19 cellular contexts compared by ENCODE assay signal in the genomic region with DNA sequence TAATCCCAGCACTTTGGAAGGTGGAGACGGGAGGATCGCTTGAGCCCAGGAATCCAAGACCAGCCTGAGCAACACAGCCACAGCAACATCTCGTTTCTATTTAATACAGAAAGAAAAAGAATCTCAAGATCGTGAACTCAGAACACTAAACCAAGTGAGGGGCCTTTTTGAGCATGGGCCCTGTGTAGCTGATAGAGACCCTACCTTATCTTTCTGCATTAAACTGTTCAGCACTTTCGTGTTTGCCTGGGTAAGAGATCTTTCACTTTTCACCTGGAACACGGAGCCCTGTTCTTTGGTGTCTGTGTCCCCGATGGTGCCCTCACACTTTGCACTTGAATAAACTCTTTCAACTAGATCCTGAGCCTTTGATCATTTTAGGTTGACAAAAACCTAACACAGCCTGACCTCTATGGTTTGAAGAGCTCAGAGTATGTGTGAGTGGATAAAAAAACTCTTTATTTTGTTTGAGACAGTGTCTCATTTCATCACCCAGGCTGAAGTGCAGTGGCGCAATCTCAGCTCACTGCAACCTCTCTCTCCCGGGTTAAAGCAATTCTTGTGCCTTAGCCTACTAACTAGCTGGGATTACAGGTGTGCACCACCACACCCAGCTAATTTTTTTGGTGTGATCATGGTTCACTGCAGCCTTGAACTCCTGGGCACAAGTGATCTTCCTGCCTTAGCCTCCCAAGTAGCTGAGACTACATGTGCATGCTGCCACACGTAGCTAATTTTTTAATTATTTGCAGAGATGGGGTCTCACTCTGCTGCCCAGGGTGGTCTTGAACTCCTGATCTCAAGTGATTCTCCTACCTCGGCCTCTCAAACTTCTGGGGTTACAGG.
DNase-seq lines count a peak whose midpoint lies in the region; ATAC-seq, FAIRE-seq and TF ChIP-seq lines count a peak whose summit lies in the region.
"Had no signal": no experiment of that assay in that cellular context is flagged by ENCODE, and none has a peak within 500 bp of the region (broad histone marks: within the 10 kb centered on the region; RNA-seq: fewer than 3 reads in every experiment).

No MANE protein-coding gene starts in this region.

- no peak for ATAC-seq in activated naive CD8-positive, alpha-beta T cell treated with anti-CD3 and anti-CD28 coated beads, Interleukin-2, amount 50 U/mL, for 24 hours
- ATAC-seq in HepG2 (peak; percentile 95), mucosa of descending colon (no peak), GM21526 (IDR thresholded peaks at IDR 0.05; ENCODE audit: low FRiP score, unreplicated experiment) (no peak)
- ATAC-seq: A549 had no signal

- no peak overlapping the region for H3K4me3 Mint-ChIP-seq in activated naive CD8-positive, alpha-beta T cell treated with anti-CD3 and anti-CD28 coated beads for 36 hours
- no peak overlapping the region for H3K4me3 Mint-ChIP-seq in activated naive CD8-positive, alpha-beta T cell treated with anti-CD3 and anti-CD28 coated beads, Interleukin-2, amount 50 U/mL, for 24 hours

- TF ChIP-seq EP300 in HepG2 (IDR thresholded peaks at IDR 0.05; ENCODE audit: low read depth in 2 of 2, low read length in 2 of 2): peak; percentile 59 to 98; a peak in 3 of 4 replicates
- TF ChIP-seq EP300 in HepG2 (CRISPR knock-in tag; IDR thresholded peaks at IDR 0.05; ENCODE audit: borderline replicate concordance): peak; percentile 96

- peak; percentile 59 for TF ChIP-seq RAD21 in HepG2 (CRISPR knock-in tag; IDR thresholded peaks at IDR 0.05)

- H3K9ac ChIP-seq in HepG2 (ENCODE audit: insufficient read depth, low read depth, low read length): peak overlapping the region; percentile 67

- H3K27me3 ChIP-seq in HepG2 (ENCODE audit: control insufficient read depth in 1 of 2, insufficient read depth in 2 of 2, low read length in 2 of 2) (no peaks in the 10 kb centered on the region), thyroid gland (no peaks in the 10 kb centered on the region)
- H3K27me3 ChIP-seq: SJSA1 had no signal

- H2AFZ ChIP-seq in OCI-LY7 (ENCODE audit: low read length) (0 out of 2 replicates have a peak overlapping the region, but pooled peaks have one; percentile 10), HepG2 (ENCODE audit: low read length) (peak overlapping the region; percentile 3)

- no peaks in the 10 kb centered on the region for H3K36me3 Mint-ChIP-seq in activated naive CD8-positive, alpha-beta T cell treated with anti-CD3 and anti-CD28 coated beads for 36 hours
- H3K36me3 Mint-ChIP-seq in activated naive CD8-positive, alpha-beta T cell treated with anti-CD3 and anti-CD28 coated beads, Interleukin-2, amount 50 U/mL, for 24 hours (ENCODE audit: low read depth): no peaks in the 10 kb centered on the region

- H3K9me3 Mint-ChIP-seq in activated naive CD8-positive, alpha-beta T cell treated with anti-CD3 and anti-CD28 coated beads for 36 hours: peaks cover 2% of the 10 kb centered on the region
- peaks cover 5% of the 10 kb centered on the region for H3K9me3 Mint-ChIP-seq in activated naive CD8-positive, alpha-beta T cell treated with anti-CD3 and anti-CD28 coated beads, Interleukin-2, amount 50 U/mL, for 24 hours

- H3K27ac Mint-ChIP-seq in activated naive CD8-positive, alpha-beta T cell treated with anti-CD3 and anti-CD28 coated beads for 36 hours: peak overlapping the region; percentile 38
- no peak overlapping the region for H3K27ac Mint-ChIP-seq in activated naive CD8-positive, alpha-beta T cell treated with anti-CD3 and anti-CD28 coated beads, Interleukin-2, amount 50 U/mL, for 24 hours

- intact Hi-C loops in OCI-LY7 (cut with micrococcal nuclease; ENCODE audit: unreplicated experiment) (no loop called here), HepG2 (cut with micrococcal nuclease; ENCODE audit: unreplicated experiment) (no loop called here), thyroid gland (cut with DNase I) (no loop called here), mucosa of descending colon (cut with DNase I, micrococcal nuclease) (no loop called here)

- TF ChIP-seq CTCF in OCI-LY7 (conservative IDR thresholded peaks at IDR 0.05; ENCODE audit: low read length): no peak
- peak; percentile 28 for TF ChIP-seq CTCF in HepG2 (CRISPR knock-in tag; IDR thresholded peaks at IDR 0.05)
- no peak for TF ChIP-seq CTCF in thyroid gland (IDR thresholded peaks at IDR 0.05)
- TF ChIP-seq CTCF in mucosa of descending colon (IDR thresholded peaks at IDR 0.05): no peak

- H3K79me2 ChIP-seq in OCI-LY7 (ENCODE audit: insufficient read depth, low read depth, low read length): no peaks in the 10 kb centered on the region
- no peaks in the 10 kb centered on the region for H3K79me2 ChIP-seq in HepG2 (ENCODE audit: insufficient read depth, low read length)

- in situ Hi-C loops in HepG2 (cut with HindIII; ENCODE audit: extremely low pct_ligation_motif_present, low pct_unique_long_range_greater_than_20kb): no loop called here

- CTCF ChIA-PET in OCI-LY7 (lab: Charles Lee; ENCODE audit: unreplicated experiment): no interaction called here
- CTCF ChIA-PET in HepG2 (lab: Yijun Ruan, JAX; ENCODE audit: low intra/inter-chr PET ratio, low total read pairs): interaction anchor here (1.4 kb wide), 1 partner anchor 9 kb away, joined by 5 read pairs; no protein-coding TSS in a partner anchor

- no peak for DNase-seq in activated naive CD8-positive, alpha-beta T cell treated with anti-CD3 and anti-CD28 coated beads for 36 hours
- DNase-seq in activated naive CD8-positive, alpha-beta T cell treated with anti-CD3 and anti-CD28 coated beads, Interleukin-2, amount 50 U/mL, for 24 hours: no peak
- DNase-seq in OCI-LY7 (ENCODE audit: low spot score): no peak
- DNase-seq in HepG2 (ENCODE audit: low spot score): peak; percentile 99
- DNase-seq in thyroid gland: peak; percentile 66
- no peak for DNase-seq in mucosa of descending colon
- DNase-seq in OCI-M1 (lab: John Stamatoyannopoulos, UW): no peak
- DNase-seq: Calu3, KBM-7, NCI-H1048, NCI-H446 treated with DMSO at 0.1 percent for 48 hours, NCI-H774, RPMI8226 had no signal

- BruUV-seq in OCI-LY7 (replicated peaks; lab: Mats Ljungman, UMichigan) (no TSS peak), HepG2 (replicated peaks; lab: Mats Ljungman, UMichigan) (no TSS peak)

- H3K4me1 ChIP-seq in OCI-LY7 (ENCODE audit: insufficient read depth, low read length, poor library complexity, severe bottlenecking): no peaks in the 10 kb centered on the region
- H3K4me1 ChIP-seq in HepG2 (ENCODE audit: insufficient read depth, low read length): peaks cover 85% of the 10 kb centered on the region
- peaks cover 0 to 35% of the 10 kb centered on the region in 2 donors for H3K4me1 ChIP-seq in thyroid gland
- no peaks in the 10 kb centered on the region for H3K4me1 ChIP-seq in mucosa of descending colon (ENCODE audit: low read depth)
- H3K4me1 ChIP-seq: A549, SJSA1 had no signal

- H3K27me3 Mint-ChIP-seq in activated naive CD8-positive, alpha-beta T cell treated with anti-CD3 and anti-CD28 coated beads for 36 hours: no peaks in the 10 kb centered on the region
- no peaks in the 10 kb centered on the region for H3K27me3 Mint-ChIP-seq in activated naive CD8-positive, alpha-beta T cell treated with anti-CD3 and anti-CD28 coated beads, Interleukin-2, amount 50 U/mL, for 24 hours

- POLR2A ChIA-PET in OCI-LY7 (lab: Charles Lee) (no interaction called here), HepG2 (lab: Yijun Ruan, JAX) (interaction anchor here (0.7 to 3.4 kb wide), 13 partner anchors 9 to 351 kb away, joined by 3 to 28 read pairs (median 3); a partner anchor contains a TSS)

- no peaks in the 10 kb centered on the region for H3K36me3 ChIP-seq in OCI-LY7 (ENCODE audit: insufficient read depth, low read length)
- H3K36me3 ChIP-seq in HepG2 (replicated peaks in 1 of 2; ENCODE audit: control insufficient read depth in 1 of 2, insufficient read depth in 2 of 2, low read length in 2 of 2): no peaks in the 10 kb centered on the region
- H3K36me3 ChIP-seq in thyroid gland: no peaks in the 10 kb centered on the region
- H3K36me3 ChIP-seq in mucosa of descending colon (ENCODE audit: low read depth): no peaks in the 10 kb centered on the region
- H3K36me3 ChIP-seq: SJSA1 had no signal

- H3K9me2 ChIP-seq in OCI-LY7 (ENCODE audit: insufficient read depth, low read length): no peaks in the 10 kb centered on the region

- H4K20me1 ChIP-seq in OCI-LY7 (ENCODE audit: insufficient read depth, low read length) (no peaks in the 10 kb centered on the region), HepG2 (ENCODE audit: insufficient read depth, low read length) (no peaks in the 10 kb centered on the region)

- TF ChIP-seq POLR2A in HepG2 (IDR thresholded peaks at IDR 0.05; ENCODE audit: insufficient read depth in 1 of 2, low read depth in 2 of 2, low read length in 2 of 2): 0 out of 4 replicates have a peak, but pooled peaks of 1 of the 2 experiments have one; percentile 17
- no peak for TF ChIP-seq POLR2A in thyroid gland (IDR thresholded peaks at IDR 0.05)

- H3K4me2 ChIP-seq in OCI-LY7 (ENCODE audit: low read length) (no peak overlapping the region), HepG2 (ENCODE audit: low read depth, low read length) (peak overlapping the region; percentile 74)
- H3K4me2 ChIP-seq: A549 had no signal

- WGBS in HepG2 (ENCODE audit: low lambda C conversion rate): 7% methylated on average over 11 of the region's 11 CpGs
- WGBS in thyroid gland, 2 donors: 60 to 62% methylated on average over 11 of the region's 11 CpGs

- peak; percentile 99 for FAIRE-seq in HepG2 (lab: Jason Lieb, UNC)
- FAIRE-seq: A549, GM12892, H54 had no signal

- peaks cover 13% of the 10 kb centered on the region for H3K4me1 Mint-ChIP-seq in activated naive CD8-positive, alpha-beta T cell treated with anti-CD3 and anti-CD28 coated beads for 36 hours
- H3K4me1 Mint-ChIP-seq in activated naive CD8-positive, alpha-beta T cell treated with anti-CD3 and anti-CD28 coated beads, Interleukin-2, amount 50 U/mL, for 24 hours: peaks cover 15% of the 10 kb centered on the region

- no peaks in the 10 kb centered on the region for H3K9me3 ChIP-seq in OCI-LY7 (ENCODE audit: low read length)
- H3K9me3 ChIP-seq in HepG2 (ENCODE audit: low read length): no peaks in the 10 kb centered on the region
- no peaks in the 10 kb centered on the region for H3K9me3 ChIP-seq in thyroid gland
- no peaks in the 10 kb centered on the region for H3K9me3 ChIP-seq in mucosa of descending colon
- H3K9me3 ChIP-seq: A549, SJSA1 had no signal

- H3K27ac ChIP-seq in OCI-LY7 (ENCODE audit: low read depth, low read length, poor library complexity, severe bottlenecking): no peak overlapping the region
- H3K27ac ChIP-seq in HepG2 (ENCODE audit: extremely low read length, insufficient read depth, low read length): peak overlapping the region; percentile 88
- peak overlapping the region in 1 of 3 donors; percentile 65 for H3K27ac ChIP-seq in thyroid gland
- H3K27ac ChIP-seq: A549, HL-60, SJSA1 had no signal

- H3K4me3 ChIP-seq in OCI-LY7 (ENCODE audit: low read depth, low read length, poor library complexity, severe bottlenecking): no peak overlapping the region
- peak overlapping the region; percentile 22 to 53 (median 26) for H3K4me3 ChIP-seq in HepG2 (replicated peaks in 1 of 3; ENCODE audit: insufficient read depth in 1 of 3, low read depth in 2 of 3, low read length in 3 of 3)
- H3K4me3 ChIP-seq in thyroid gland (replicated peaks in 1 of 3): no peak overlapping the region
- no peak overlapping the region for H3K4me3 ChIP-seq in mucosa of descending colon
- H3K4me3 ChIP-seq: A549, SJSA1 had no signal

Comparison
In these comparisons a context has a peak if more than half of its experiments do, and no peak if none do; other contexts are left out.
1. DNase-seq: peak in HepG2 (single experiment) and thyroid gland (2 of 2); none in activated naive CD8-positive, alpha-beta T cell treated with anti-CD3 and anti-CD28 coated beads for 36 hours (single experiment), activated naive CD8-positive, alpha-beta T cell treated with anti-CD3 and anti-CD28 coated beads, Interleukin-2, amount 50 U/mL, for 24 hours (single experiment), OCI-LY7 (single experiment), mucosa of descending colon (0 of 3) and OCI-M1 (single experiment).
2. H3K4me3 ChIP-seq: peak in HepG2 (3 of 3); none in OCI-LY7 (single experiment), thyroid gland (0 of 3) and mucosa of descending colon (single experiment).